Comparison of ENCODE assay signal across 1 cellular context in the genomic region with DNA sequence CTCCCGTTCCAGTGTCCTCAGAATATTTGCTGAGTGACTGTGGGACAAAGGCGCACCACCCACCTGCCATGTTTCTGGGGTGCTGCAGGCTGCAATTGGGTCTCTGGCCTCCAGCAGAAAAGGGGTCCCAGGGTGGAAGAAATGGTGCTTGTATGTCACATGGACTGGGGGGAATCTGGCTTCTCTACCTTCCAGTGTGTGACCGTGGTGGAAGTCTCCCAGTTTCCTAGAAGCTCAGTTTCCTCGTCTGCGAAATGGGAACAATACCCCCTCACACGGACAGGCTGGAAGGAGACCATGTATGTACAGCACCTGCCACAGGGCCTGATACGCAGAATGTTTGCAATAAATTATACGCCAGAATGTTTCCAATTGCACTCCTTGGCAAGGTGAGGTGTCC.
TF ChIP-seq lines count a peak whose summit lies in the region.

No MANE protein-coding gene starts in this region.

TF ChIP-seq in K562, 482 proteins besides CTCF, POLR2A, EP300 and RAD21:
- TF ChIP-seq, protein P1, sequence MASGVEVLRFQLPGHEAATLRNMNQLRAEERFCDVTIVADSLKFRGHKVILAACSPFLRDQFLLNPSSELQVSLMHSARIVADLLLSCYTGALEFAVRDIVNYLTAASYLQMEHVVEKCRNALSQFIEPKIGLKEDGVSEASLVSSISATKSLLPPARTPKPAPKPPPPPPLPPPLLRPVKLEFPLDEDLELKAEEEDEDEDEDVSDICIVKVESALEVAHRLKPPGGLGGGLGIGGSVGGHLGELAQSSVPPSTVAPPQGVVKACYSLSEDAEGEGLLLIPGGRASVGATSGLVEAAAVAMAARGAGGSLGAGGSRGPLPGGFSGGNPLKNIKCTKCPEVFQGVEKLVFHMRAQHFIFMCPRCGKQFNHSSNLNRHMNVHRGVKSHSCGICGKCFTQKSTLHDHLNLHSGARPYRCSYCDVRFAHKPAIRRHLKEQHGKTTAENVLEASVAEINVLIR (CRISPR knock-in tag; IDR thresholded peaks at IDR 0.05), result no peak
- TF ChIP-seq MED1 (CRISPR knock-in tag; IDR thresholded peaks at IDR 0.05; ENCODE audit: borderline replicate concordance), result no peak
- no peak for TF ChIP-seq SMAD4 (CRISPR knock-in tag; conservative IDR thresholded peaks at IDR 0.05)
- peak; percentile 72 for TF ChIP-seq RBM25 (IDR thresholded peaks at IDR 0.05; ENCODE audit: low read depth, low read length, severe bottlenecking)
- TF ChIP-seq ZFP36 (IDR thresholded peaks at IDR 0.05; ENCODE audit: low read depth, low read length, partially characterized antibody), result no peak
- TF ChIP-seq ZFP1 (CRISPR knock-in tag; IDR thresholded peaks at IDR 0.05), result no peak
